ENCODE assay signal across 1 cellular context in the genomic region with DNA sequence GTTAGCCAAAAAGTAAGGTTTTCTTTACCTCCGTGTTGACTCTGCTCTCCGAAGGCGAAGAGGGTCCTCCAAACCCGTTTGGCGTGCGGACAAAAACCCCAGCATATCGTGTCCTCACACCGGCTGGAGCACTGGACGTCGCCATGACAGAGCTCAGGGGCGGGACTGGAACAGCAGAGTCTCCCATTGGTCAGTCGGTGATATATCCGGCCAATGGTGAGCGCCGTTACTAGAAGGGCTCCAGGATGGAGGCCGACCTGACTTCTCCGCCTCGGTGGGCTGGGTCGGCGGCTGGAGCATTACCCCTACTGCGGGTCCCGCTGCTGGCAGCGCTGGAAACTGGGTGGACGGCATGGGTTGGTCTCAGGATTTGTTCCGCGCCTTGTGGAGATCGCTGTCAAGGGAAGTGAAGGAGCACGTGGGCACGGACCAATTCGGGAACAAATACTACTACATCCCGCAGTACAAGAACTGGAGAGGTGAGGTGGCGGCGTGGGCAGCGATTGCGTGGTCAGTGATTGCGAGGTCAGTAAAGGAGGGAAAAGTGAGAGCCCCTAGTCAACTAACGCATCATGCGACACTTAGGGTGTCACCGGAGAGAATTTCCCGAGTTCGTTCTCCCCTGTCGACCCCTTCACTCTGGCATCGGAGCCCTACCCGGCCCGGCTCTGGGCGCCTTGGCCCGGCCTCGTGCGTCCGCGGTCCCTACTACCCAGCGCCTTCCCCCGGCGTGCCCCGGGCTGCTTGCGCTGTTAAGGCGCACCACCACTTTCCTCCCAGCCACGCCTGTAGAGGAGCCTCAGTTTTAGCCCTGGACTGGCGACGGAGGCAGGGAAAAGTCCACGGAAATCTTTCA.
TF ChIP-seq lines count a peak whose summit lies in the region.

A gene with protein sequence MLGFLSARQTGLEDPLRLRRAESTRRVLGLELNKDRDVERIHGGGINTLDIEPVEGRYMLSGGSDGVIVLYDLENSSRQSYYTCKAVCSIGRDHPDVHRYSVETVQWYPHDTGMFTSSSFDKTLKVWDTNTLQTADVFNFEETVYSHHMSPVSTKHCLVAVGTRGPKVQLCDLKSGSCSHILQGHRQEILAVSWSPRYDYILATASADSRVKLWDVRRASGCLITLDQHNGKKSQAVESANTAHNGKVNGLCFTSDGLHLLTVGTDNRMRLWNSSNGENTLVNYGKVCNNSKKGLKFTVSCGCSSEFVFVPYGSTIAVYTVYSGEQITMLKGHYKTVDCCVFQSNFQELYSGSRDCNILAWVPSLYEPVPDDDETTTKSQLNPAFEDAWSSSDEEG (minus strand): TSS at position 167 of the 856 bp plus-strand sequence. CDS start 62 bp downstream, at position 105.
A gene with protein sequence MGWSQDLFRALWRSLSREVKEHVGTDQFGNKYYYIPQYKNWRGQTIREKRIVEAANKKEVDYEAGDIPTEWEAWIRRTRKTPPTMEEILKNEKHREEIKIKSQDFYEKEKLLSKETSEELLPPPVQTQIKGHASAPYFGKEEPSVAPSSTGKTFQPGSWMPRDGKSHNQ (plus strand): TSS at position 302 of the 856 bp plus-strand sequence. CDS start 51 bp downstream, at position 353.

TF ChIP-seq in HepG2, 621 proteins besides CTCF, POLR2A, EP300 and RAD21 (continued from another document and continues in another):
- TF ChIP-seq, protein P1, sequence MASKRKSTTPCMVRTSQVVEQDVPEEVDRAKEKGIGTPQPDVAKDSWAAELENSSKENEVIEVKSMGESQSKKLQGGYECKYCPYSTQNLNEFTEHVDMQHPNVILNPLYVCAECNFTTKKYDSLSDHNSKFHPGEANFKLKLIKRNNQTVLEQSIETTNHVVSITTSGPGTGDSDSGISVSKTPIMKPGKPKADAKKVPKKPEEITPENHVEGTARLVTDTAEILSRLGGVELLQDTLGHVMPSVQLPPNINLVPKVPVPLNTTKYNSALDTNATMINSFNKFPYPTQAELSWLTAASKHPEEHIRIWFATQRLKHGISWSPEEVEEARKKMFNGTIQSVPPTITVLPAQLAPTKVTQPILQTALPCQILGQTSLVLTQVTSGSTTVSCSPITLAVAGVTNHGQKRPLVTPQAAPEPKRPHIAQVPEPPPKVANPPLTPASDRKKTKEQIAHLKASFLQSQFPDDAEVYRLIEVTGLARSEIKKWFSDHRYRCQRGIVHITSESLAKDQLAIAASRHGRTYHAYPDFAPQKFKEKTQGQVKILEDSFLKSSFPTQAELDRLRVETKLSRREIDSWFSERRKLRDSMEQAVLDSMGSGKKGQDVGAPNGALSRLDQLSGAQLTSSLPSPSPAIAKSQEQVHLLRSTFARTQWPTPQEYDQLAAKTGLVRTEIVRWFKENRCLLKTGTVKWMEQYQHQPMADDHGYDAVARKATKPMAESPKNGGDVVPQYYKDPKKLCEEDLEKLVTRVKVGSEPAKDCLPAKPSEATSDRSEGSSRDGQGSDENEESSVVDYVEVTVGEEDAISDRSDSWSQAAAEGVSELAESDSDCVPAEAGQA (IDR thresholded peaks at IDR 0.05; ENCODE audit: low read depth) = no peak
- TF ChIP-seq, protein P1 (CRISPR knock-in tag; IDR thresholded peaks at IDR 0.05; ENCODE audit: borderline replicate concordance) = no peak
- TF ChIP-seq ZNF260 (CRISPR knock-in tag; IDR thresholded peaks at IDR 0.05; ENCODE audit: borderline replicate concordance, low read depth) (no peak), MTA1 (CRISPR knock-in tag; IDR thresholded peaks at IDR 0.05; ENCODE audit: borderline replicate concordance) (0 out of 2 replicates have a peak, but pooled peaks have one; percentile 51), ELF3 (CRISPR knock-in tag; IDR thresholded peaks at IDR 0.05) (peak; percentile 36; the same call in 1 of the 2 replicates), ZZZ3 (CRISPR knock-in tag; IDR thresholded peaks at IDR 0.05; ENCODE audit: borderline replicate concordance) (no peak), MTA3 (CRISPR knock-in tag; IDR thresholded peaks at IDR 0.05) (no peak), ZC3H13 (CRISPR knock-in tag; IDR thresholded peaks at IDR 0.05) (no peak; the same call in 1 of the 2 replicates), AGO2 (optimal IDR thresholded peaks at IDR 0.05; ENCODE audit: low read depth, low read length) (peak; percentile 54), ZNF879 (CRISPR knock-in tag; IDR thresholded peaks at IDR 0.05) (no peak), ONECUT2 (CRISPR knock-in tag; IDR thresholded peaks at IDR 0.05) (no peak), NFRKB (IDR thresholded peaks at IDR 0.05) (no peak), MAFF (IDR thresholded peaks at IDR 0.05; ENCODE audit: low read depth, low read length) (no peak), THAP11 (CRISPR knock-in tag; IDR thresholded peaks at IDR 0.05) (peak; percentile 63), NKX3-1 (CRISPR knock-in tag; IDR thresholded peaks at IDR 0.05) (no peak), ZNF552 (CRISPR knock-in tag; IDR thresholded peaks at IDR 0.05; ENCODE audit: borderline replicate concordance) (no peak), RFXAP (CRISPR knock-in tag; IDR thresholded peaks at IDR 0.05; ENCODE audit: borderline replicate concordance) (peak; percentile 71; the same call in 1 of the 2 replicates), ZNF30 (CRISPR knock-in tag; IDR thresholded peaks at IDR 0.05) (0 out of 2 replicates have a peak, but pooled peaks have one; percentile 54), ZNF350 (CRISPR knock-in tag; IDR thresholded peaks at IDR 0.05; ENCODE audit: borderline replicate concordance, low read depth) (no peak), ZNF34 (CRISPR knock-in tag; IDR thresholded peaks at IDR 0.05; ENCODE audit: borderline replicate concordance) (no peak), CCDC6 (CRISPR knock-in tag; IDR thresholded peaks at IDR 0.05) (no peak), JUN (CRISPR knock-in tag; IDR thresholded peaks at IDR 0.05) (0 out of 2 replicates have a peak, but pooled peaks have one; percentile 51), ZNF781 (CRISPR knock-in tag; IDR thresholded peaks at IDR 0.05; ENCODE audit: borderline replicate concordance, not compliant biosample characterization) (peak; percentile 70), ZNF674 (CRISPR knock-in tag; IDR thresholded peaks at IDR 0.05; ENCODE audit: low read depth) (no peak), SIN3A (IDR thresholded peaks at IDR 0.05; ENCODE audit: borderline replicate concordance, low read depth, low read length) (peak; percentile 82; the same call in 1 of the 2 replicates), HNRNPL (IDR thresholded peaks at IDR 0.05; ENCODE audit: low read depth, low read length) (no peak), CHCHD3 (CRISPR knock-in tag; IDR thresholded peaks at IDR 0.05) (0 out of 2 replicates have a peak, but pooled peaks have one; percentile 38), ZSCAN30 (CRISPR knock-in tag; IDR thresholded peaks at IDR 0.05) (no peak), DMAP1 (CRISPR knock-in tag; IDR thresholded peaks at IDR 0.05) (peak; percentile 50; the same call in 1 of the 2 replicates), NFE2 (CRISPR knock-in tag; IDR thresholded peaks at IDR 0.05) (no peak), ZSCAN31 (CRISPR knock-in tag; IDR thresholded peaks at IDR 0.05; ENCODE audit: low read depth) (peak; percentile 93)
- TF ChIP-seq, protein P2, sequence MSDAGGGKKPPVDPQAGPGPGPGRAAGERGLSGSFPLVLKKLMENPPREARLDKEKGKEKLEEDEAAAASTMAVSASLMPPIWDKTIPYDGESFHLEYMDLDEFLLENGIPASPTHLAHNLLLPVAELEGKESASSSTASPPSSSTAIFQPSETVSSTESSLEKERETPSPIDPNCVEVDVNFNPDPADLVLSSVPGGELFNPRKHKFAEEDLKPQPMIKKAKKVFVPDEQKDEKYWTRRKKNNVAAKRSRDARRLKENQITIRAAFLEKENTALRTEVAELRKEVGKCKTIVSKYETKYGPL (CRISPR knock-in tag; IDR thresholded peaks at IDR 0.05) = no peak
- TF ChIP-seq, protein P3, sequence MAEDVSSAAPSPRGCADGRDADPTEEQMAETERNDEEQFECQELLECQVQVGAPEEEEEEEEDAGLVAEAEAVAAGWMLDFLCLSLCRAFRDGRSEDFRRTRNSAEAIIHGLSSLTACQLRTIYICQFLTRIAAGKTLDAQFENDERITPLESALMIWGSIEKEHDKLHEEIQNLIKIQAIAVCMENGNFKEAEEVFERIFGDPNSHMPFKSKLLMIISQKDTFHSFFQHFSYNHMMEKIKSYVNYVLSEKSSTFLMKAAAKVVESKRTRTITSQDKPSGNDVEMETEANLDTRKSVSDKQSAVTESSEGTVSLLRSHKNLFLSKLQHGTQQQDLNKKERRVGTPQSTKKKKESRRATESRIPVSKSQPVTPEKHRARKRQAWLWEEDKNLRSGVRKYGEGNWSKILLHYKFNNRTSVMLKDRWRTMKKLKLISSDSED (CRISPR knock-in tag; IDR thresholded peaks at IDR 0.05) = no peak
- TF ChIP-seq, protein P4, sequence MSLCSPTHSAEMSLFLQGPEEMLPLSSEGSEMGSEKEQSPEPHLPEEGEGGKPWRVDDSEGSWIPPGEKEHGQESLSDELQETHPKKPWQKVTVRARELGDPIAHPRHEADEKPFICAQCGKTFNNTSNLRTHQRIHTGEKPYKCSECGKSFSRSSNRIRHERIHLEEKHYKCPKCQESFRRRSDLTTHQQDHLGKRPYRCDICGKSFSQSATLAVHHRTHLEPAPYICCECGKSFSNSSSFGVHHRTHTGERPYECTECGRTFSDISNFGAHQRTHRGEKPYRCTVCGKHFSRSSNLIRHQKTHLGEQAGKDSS (CRISPR knock-in tag; IDR thresholded peaks at IDR 0.05; ENCODE audit: borderline replicate concordance, low read depth) = 0 out of 2 replicates have a peak, but pooled peaks have one; percentile 27
- TF ChIP-seq, protein P5, sequence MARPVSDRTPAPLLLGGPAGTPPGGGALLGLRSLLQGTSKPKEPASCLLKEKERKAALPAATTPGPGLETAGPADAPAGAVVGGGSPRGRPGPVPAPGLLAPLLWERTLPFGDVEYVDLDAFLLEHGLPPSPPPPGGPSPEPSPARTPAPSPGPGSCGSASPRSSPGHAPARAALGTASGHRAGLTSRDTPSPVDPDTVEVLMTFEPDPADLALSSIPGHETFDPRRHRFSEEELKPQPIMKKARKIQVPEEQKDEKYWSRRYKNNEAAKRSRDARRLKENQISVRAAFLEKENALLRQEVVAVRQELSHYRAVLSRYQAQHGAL (CRISPR knock-in tag; IDR thresholded peaks at IDR 0.05; ENCODE audit: not compliant biosample characterization) = no peak
- TF ChIP-seq, protein P6, sequence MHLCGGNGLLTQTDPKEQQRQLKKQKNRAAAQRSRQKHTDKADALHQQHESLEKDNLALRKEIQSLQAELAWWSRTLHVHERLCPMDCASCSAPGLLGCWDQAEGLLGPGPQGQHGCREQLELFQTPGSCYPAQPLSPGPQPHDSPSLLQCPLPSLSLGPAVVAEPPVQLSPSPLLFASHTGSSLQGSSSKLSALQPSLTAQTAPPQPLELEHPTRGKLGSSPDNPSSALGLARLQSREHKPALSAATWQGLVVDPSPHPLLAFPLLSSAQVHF (CRISPR knock-in tag; IDR thresholded peaks at IDR 0.05) = peak; percentile 74; the same call in 1 of the 2 replicates
- TF ChIP-seq, protein P7, sequence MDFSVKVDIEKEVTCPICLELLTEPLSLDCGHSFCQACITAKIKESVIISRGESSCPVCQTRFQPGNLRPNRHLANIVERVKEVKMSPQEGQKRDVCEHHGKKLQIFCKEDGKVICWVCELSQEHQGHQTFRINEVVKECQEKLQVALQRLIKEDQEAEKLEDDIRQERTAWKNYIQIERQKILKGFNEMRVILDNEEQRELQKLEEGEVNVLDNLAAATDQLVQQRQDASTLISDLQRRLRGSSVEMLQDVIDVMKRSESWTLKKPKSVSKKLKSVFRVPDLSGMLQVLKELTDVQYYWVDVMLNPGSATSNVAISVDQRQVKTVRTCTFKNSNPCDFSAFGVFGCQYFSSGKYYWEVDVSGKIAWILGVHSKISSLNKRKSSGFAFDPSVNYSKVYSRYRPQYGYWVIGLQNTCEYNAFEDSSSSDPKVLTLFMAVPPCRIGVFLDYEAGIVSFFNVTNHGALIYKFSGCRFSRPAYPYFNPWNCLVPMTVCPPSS (IDR thresholded peaks at IDR 0.05) = no peak
- TF ChIP-seq, protein P8, sequence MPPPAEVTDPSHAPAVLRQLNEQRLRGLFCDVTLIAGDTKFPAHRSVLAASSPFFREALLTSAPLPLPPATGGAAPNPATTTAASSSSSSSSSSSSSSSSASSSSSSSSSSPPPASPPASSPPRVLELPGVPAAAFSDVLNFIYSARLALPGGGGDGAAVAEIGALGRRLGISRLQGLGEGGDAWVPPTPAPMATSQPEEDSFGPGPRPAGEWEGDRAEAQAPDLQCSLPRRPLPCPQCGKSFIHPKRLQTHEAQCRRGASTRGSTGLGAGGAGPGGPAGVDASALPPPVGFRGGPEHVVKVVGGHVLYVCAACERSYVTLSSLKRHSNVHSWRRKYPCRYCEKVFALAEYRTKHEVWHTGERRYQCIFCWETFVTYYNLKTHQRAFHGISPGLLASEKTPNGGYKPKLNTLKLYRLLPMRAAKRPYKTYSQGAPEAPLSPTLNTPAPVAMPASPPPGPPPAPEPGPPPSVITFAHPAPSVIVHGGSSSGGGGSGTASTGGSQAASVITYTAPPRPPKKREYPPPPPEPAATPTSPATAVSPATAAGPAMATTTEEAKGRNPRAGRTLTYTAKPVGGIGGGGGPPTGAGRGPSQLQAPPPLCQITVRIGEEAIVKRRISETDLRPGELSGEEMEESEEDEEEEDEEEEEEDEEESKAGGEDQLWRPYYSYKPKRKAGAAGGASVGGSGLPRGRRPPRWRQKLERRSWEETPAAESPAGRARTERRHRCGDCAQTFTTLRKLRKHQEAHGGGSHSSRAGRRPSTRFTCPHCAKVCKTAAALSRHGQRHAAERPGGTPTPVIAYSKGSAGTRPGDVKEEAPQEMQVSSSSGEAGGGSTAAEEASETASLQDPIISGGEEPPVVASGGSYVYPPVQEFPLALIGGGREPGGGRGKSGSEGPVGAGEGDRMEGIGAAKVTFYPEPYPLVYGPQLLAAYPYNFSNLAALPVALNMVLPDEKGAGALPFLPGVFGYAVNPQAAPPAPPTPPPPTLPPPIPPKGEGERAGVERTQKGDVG (CRISPR knock-in tag; IDR thresholded peaks at IDR 0.05; ENCODE audit: borderline replicate concordance) = peak; percentile 42; the same call in 1 of the 2 replicates
- TF ChIP-seq, protein P9, sequence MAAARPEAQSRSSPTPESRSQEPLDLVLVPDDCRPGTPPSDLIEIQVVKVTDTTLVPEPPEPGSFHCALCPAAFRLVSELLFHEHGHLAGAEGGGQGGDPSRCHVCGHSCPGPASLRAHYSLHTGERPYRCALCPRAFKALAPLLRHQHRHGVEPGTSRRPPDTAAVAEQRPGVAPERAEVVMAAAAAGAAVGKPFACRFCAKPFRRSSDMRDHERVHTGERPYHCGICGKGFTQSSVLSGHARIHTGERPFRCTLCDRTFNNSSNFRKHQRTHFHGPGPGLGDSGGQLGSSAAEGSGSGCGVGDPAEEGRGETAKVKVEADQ (CRISPR knock-in tag; IDR thresholded peaks at IDR 0.05; ENCODE audit: borderline replicate concordance) = 0 out of 2 replicates have a peak, but pooled peaks have one; percentile 49
